24 cellular contexts compared by ENCODE assay signal in the genomic region with DNA sequence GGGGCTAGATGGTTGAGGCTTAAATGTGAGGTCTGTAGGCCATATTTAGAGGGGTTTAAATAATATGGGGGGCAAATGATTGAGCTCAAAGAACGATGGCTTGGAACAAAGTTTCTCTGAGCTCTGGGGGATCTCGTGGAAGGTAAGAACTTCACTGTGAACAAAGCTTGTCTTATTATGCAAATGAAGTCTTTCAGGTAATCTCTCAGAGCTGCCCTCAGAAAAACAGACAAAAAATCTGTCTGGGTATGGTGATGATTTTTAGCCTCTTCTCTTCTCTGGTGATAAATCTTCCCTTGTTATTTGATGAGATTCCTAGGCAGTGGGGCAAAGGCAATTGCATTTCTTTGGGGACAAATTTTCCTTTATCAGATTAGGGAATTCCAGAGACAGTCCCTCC.
"Had no signal": no experiment of that assay in that cellular context is flagged by ENCODE, and none has a peak within 500 bp of the region (broad histone marks: within the 10 kb centered on the region; RNA-seq: fewer than 3 reads in every experiment).

No MANE protein-coding gene starts in this region.

- H3K4me3 Mint-ChIP-seq: activated CD4-positive, alpha-beta memory T cell treated with anti-CD3 and anti-CD28 coated beads, Interleukin-2, amount 10 ng/mL, durations not matched to agents 7 days and 5 days; activated naive CD8-positive, alpha-beta T cell treated with anti-CD3 and anti-CD28 coated beads, Interleukin-2, amount 10 ng/mL, durations not matched to agents 7 days and 5 days; activated T-helper 17 cell treated with anti-CD3 and anti-CD28 coated beads, Interleukin-2, amount 50 U/mL, for 72 hours; T-helper 17 cell had no signal

- DNase-seq: activated CD4-positive, alpha-beta memory T cell treated with anti-CD3 and anti-CD28 coated beads, Interleukin-2, amount 10 ng/mL, durations not matched to agents 7 days and 5 days; activated CD4-positive, alpha-beta T cell treated with anti-CD3 and anti-CD28 coated beads, Interleukin-2, amount 50 U/mL, for 1 hour; activated CD4-positive, CD25-positive, alpha-beta regulatory T cell; activated gamma-delta T cell; activated naive CD4-positive, alpha-beta T cell treated with anti-CD3 and anti-CD28 coated beads, Interleukin-2, amount 50 U/mL, for 16 hours; activated naive CD8-positive, alpha-beta T cell treated with anti-CD3 and anti-CD28 coated beads, Interleukin-2, amount 10 ng/mL, durations not matched to agents 7 days and 5 days; activated T-cell treated with anti-CD3 and anti-CD28 coated beads for 4 hours; activated T-cell treated with anti-CD3 and anti-CD28 coated beads, Interleukin-2, amount 50 U/mL, for 48 hours; adrenal gland; anterior cingulate cortex; cerebellar nuclear complex; Karpas-422; MM.1S; NCI-H1105; NCI-H1436; NCI-H1694 treated with DMSO at 0.1 percent for 48 hours; NCI-H2029 treated with DMSO at 0.1 percent for 48 hours; NCI-H446; NCI-H524; PC-3; SHP77 treated with DMSO at 0.1 percent for 48 hours; T-helper 17 cell; T-helper 9 cell had no signal

- H3K36me3 Mint-ChIP-seq: activated naive CD8-positive, alpha-beta T cell treated with anti-CD3 and anti-CD28 coated beads, Interleukin-2, amount 10 ng/mL, durations not matched to agents 7 days and 5 days had no signal

- H3K4me1 Mint-ChIP-seq: activated CD4-positive, alpha-beta memory T cell treated with anti-CD3 and anti-CD28 coated beads, Interleukin-2, amount 10 ng/mL, durations not matched to agents 7 days and 5 days; activated naive CD8-positive, alpha-beta T cell treated with anti-CD3 and anti-CD28 coated beads, Interleukin-2, amount 10 ng/mL, durations not matched to agents 7 days and 5 days; activated T-helper 17 cell treated with anti-CD3 and anti-CD28 coated beads, Interleukin-2, amount 50 U/mL, for 72 hours; T-helper 17 cell had no signal

- H3K27me3 ChIP-seq: adrenal gland had no signal

- ATAC-seq: activated T-helper 17 cell treated with anti-CD3 and anti-CD28 coated beads, Interleukin-2, amount 50 U/mL, for 72 hours; PC-3; T-helper 17 cell had no signal

- H3K27ac Mint-ChIP-seq: activated CD4-positive, alpha-beta memory T cell treated with anti-CD3 and anti-CD28 coated beads, Interleukin-2, amount 10 ng/mL, durations not matched to agents 7 days and 5 days; activated naive CD8-positive, alpha-beta T cell treated with anti-CD3 and anti-CD28 coated beads, Interleukin-2, amount 10 ng/mL, durations not matched to agents 7 days and 5 days; activated T-helper 17 cell treated with anti-CD3 and anti-CD28 coated beads, Interleukin-2, amount 50 U/mL, for 72 hours; T-helper 17 cell had no signal

- H3K4me1 ChIP-seq: adrenal gland had no signal

- H3K4me3 ChIP-seq: adrenal gland had no signal

- H3K27me3 Mint-ChIP-seq: activated CD4-positive, alpha-beta memory T cell treated with anti-CD3 and anti-CD28 coated beads, Interleukin-2, amount 10 ng/mL, durations not matched to agents 7 days and 5 days; activated naive CD8-positive, alpha-beta T cell treated with anti-CD3 and anti-CD28 coated beads, Interleukin-2, amount 10 ng/mL, durations not matched to agents 7 days and 5 days; activated T-helper 17 cell treated with anti-CD3 and anti-CD28 coated beads, Interleukin-2, amount 50 U/mL, for 72 hours; T-helper 17 cell had no signal

- H3K9me3 Mint-ChIP-seq: activated naive CD8-positive, alpha-beta T cell treated with anti-CD3 and anti-CD28 coated beads, Interleukin-2, amount 10 ng/mL, durations not matched to agents 7 days and 5 days; activated T-helper 17 cell treated with anti-CD3 and anti-CD28 coated beads, Interleukin-2, amount 50 U/mL, for 72 hours had no signal

- H3K9me3 ChIP-seq: adrenal gland had no signal

- H3K27ac ChIP-seq: adrenal gland had no signal

- H3K36me3 ChIP-seq: adrenal gland had no signal
